8 cellular contexts compared by ENCODE assay signal in the genomic region with DNA sequence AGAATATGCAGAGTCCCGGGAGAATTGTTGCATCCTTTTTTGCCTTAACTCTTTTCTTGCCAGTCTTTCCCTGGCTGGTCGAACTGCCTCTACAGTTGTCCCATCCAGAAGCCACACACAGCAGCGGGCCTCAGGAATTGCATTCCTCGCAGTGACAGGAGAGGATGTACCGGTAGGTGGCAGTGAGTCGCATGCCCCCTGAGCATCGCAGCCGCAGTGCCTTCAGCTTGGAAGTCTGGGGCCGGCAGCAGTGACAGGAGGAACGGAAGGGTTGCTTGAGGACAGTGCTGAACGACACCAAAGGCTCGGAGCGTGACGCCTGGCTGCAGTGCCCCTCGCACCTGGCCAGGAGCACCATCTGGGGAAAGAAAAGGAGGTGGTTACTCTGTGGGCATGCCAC. TPM values are rescaled to one million over a fixed set of nuclear protein-coding genes. Genes with fewer than 3 reads are reported as not detected.
A peak's percentile ranks its signal among the peaks of the same experiment; 100 is the strongest.
DNase-seq lines count a peak whose midpoint lies in the region; ATAC-seq and TF ChIP-seq lines count a peak whose summit lies in the region.

No MANE protein-coding gene starts in this region.

- no peaks in the 10 kb centered on the region for H3K36me3 ChIP-seq in uterus

- peaks cover 2% of the 10 kb centered on the region for H3K4me1 Mint-ChIP-seq in activated naive CD4-positive, alpha-beta T cell treated with anti-CD3 and anti-CD28 coated beads, Interleukin-2, amount 10 ng/mL, durations not matched to agents 7 days and 5 days

- peak in 1 of 4 experiments; percentile 20 for TF ChIP-seq CTCF in uterus (IDR thresholded peaks at IDR 0.05)

- no peak for ATAC-seq in GM19395 (IDR thresholded peaks at IDR 0.05; ENCODE audit: unreplicated experiment)
- no peak for ATAC-seq in GM19324 (IDR thresholded peaks at IDR 0.05; ENCODE audit: low FRiP score, unreplicated experiment)

- H3K4me3 ChIP-seq in uterus = no peak overlapping the region

- H3K4me1 ChIP-seq in uterus = no peaks in the 10 kb centered on the region

- H3K4me3 Mint-ChIP-seq in activated naive CD4-positive, alpha-beta T cell treated with anti-CD3 and anti-CD28 coated beads, Interleukin-2, amount 10 ng/mL, durations not matched to agents 7 days and 5 days = no peak overlapping the region

- H3K9me3 Mint-ChIP-seq in activated naive CD4-positive, alpha-beta T cell treated with anti-CD3 and anti-CD28 coated beads, Interleukin-2, amount 10 ng/mL, durations not matched to agents 7 days and 5 days = no peaks in the 10 kb centered on the region

- H3K9me3 ChIP-seq in uterus = no peaks in the 10 kb centered on the region

- intact Hi-C loops in uterus (cut with DNase I; ENCODE audit: low total_unique reads) = no loop called here

- no peak overlapping the region for H3K27ac ChIP-seq in uterus

- H3K27ac Mint-ChIP-seq in activated naive CD4-positive, alpha-beta T cell treated with anti-CD3 and anti-CD28 coated beads, Interleukin-2, amount 10 ng/mL, durations not matched to agents 7 days and 5 days = no peak overlapping the region

- no peaks in the 10 kb centered on the region for H3K27me3 ChIP-seq in uterus

- CTCF ChIA-PET in activated naive CD4-positive, alpha-beta T cell treated with anti-CD3 and anti-CD28 coated beads, Interleukin-2, amount 10 ng/mL, durations not matched to agents 7 days and 5 days (lab: Charles Lee) = interaction anchor here (1.0 to 1.2 kb wide), 2 partner anchors 9 to 294 kb away, joined by 3 read pairs; no protein-coding TSS in a partner anchor

- TF ChIP-seq POLR2A in uterus (IDR thresholded peaks at IDR 0.05) = no peak

- DNase-seq in Daoy (ENCODE audit: low read depth) (peak; percentile 40), NCI-H2227 treated with DMSO at 0.1 percent for 48 hours (lab: John Stamatoyannopoulos, UW) (peak; percentile 44), hypothalamus (lab: John Stamatoyannopoulos, UW) (peak in 39 of 51 donors; percentile 0 to 63 (median 16)), uterus (no peak)
- DNase-seq in activated naive CD4-positive, alpha-beta T cell treated with anti-CD3 and anti-CD28 coated beads, Interleukin-2, amount 10 ng/mL, durations not matched to agents 7 days and 5 days = peak; percentile 49
- peak; percentile 6 to 15 for DNase-seq in stimulated activated CD4-positive, alpha-beta T cell treated with anti-CD3 and anti-CD28 coated beads, Interleukin-1b, Interleukin-23, amount 100 ng/mL, for 4 hours (ENCODE audit: low read depth in 2 of 2)

- H3K36me3 Mint-ChIP-seq in activated naive CD4-positive, alpha-beta T cell treated with anti-CD3 and anti-CD28 coated beads, Interleukin-2, amount 10 ng/mL, durations not matched to agents 7 days and 5 days = no peaks in the 10 kb centered on the region

- H3K27me3 Mint-ChIP-seq in activated naive CD4-positive, alpha-beta T cell treated with anti-CD3 and anti-CD28 coated beads, Interleukin-2, amount 10 ng/mL, durations not matched to agents 7 days and 5 days = peaks cover 8% of the 10 kb centered on the region

RNA-seq across cellular contexts. Expression of a gene that starts 23.5 kb away (rescaled TPM):
- total RNA-seq in Daoy (2014; rRNA removed; shearing (Covaris generic)) = 0.06 TPM in 1 of 2 replicates, not detected in the other
- total RNA-seq in uterus = 10 to 100 TPM in 1 of 4 donors, 1 to 10 TPM in 3; 4.4 to 25.2 (median 6.9) TPM

Comparison
In these comparisons a context has a peak if more than half of its experiments do, and no peak if none do; other contexts are left out.
1. DNase-seq: peak in Daoy (single experiment), NCI-H2227 treated with DMSO at 0.1 percent for 48 hours (single experiment), activated naive CD4-positive, alpha-beta T cell treated with anti-CD3 and anti-CD28 coated beads, Interleukin-2, amount 10 ng/mL, durations not matched to agents 7 days and 5 days (single experiment), hypothalamus (39 of 51) and stimulated activated CD4-positive, alpha-beta T cell treated with anti-CD3 and anti-CD28 coated beads, Interleukin-1b, Interleukin-23, amount 100 ng/mL, for 4 hours (2 of 2); none in uterus (0 of 2).